26 cellular contexts compared by ENCODE assay signal in genomic region chr13:33994826-33995502, GRCh38.
"Had no signal": no experiment of that assay in that cellular context is flagged by ENCODE, and none has a peak within 500 bp of the region (broad histone marks: within the 10 kb centered on the region; RNA-seq: fewer than 3 reads in every experiment).

No MANE protein-coding gene starts in this region.

- H3K9ac ChIP-seq: neural progenitor cell had no signal

- H3K4me3 ChIP-seq: colonic mucosa, heart right ventricle, left lung, neural progenitor cell, prostate gland, right atrium auricular region, smooth muscle cell, thyroid gland had no signal

- H3K9me3 ChIP-seq: colonic mucosa, heart right ventricle, left lung, prostate gland, right atrium auricular region, thyroid gland had no signal

- H3K4me1 ChIP-seq: colonic mucosa, left lung, neural progenitor cell, prostate gland, right atrium auricular region had no signal

- H3K36me3 ChIP-seq: colonic mucosa, heart right ventricle, left lung, neural progenitor cell, prostate gland, right atrium auricular region, thyroid gland had no signal

- H3K27ac ChIP-seq: colonic mucosa, heart right ventricle, left lung, neural progenitor cell, prostate gland, right atrium auricular region, thyroid gland had no signal

- H3K4me2 ChIP-seq: neural progenitor cell, smooth muscle cell had no signal

- DNase-seq: colonic mucosa; effector CD8-positive, alpha-beta T cell; endodermal cell; foreskin melanocyte; glutamatergic neuron; heart right ventricle; hippocampal formation; left cardiac atrium; left lung; mesendoderm; midbrain; naive thymus-derived CD4-positive, alpha-beta T cell; stimulated activated CD4-positive, alpha-beta T cell treated with anti-CD3 and anti-CD28 coated beads, Interleukin-12 subunit alpha, Interleukin-12 subunit beta, amount 100 ng/mL, for 4 hours; stimulated activated CD4-positive, alpha-beta T cell treated with anti-CD3 and anti-CD28 coated beads, Interleukin-1b, Interleukin-23, amount 100 ng/mL, for 48 hours; stimulated activated CD4-positive, alpha-beta T cell treated with anti-CD3 and anti-CD28 coated beads, Interleukin-4, amount 100 ng/mL, for 1 hour; stimulated activated CD8-positive, alpha-beta memory T cell treated with anti-CD3 and anti-CD28 coated beads, Interleukin-4, amount 100 ng/mL, for 48 hours; stimulated activated naive CD4-positive, alpha-beta T cell; stimulated activated naive CD8-positive, alpha-beta T cell treated with anti-CD3 and anti-CD28 coated beads, Interleukin-15, amount 100 ng/mL, for 72 hours; thyroid gland had no signal

- H3K4me1 Mint-ChIP-seq: endodermal cell; stimulated activated naive CD8-positive, alpha-beta T cell treated with anti-CD3 and anti-CD28 coated beads, Interleukin-15, amount 100 ng/mL, for 72 hours had no signal

- H3K27me3 ChIP-seq: colonic mucosa, heart right ventricle, left lung, neural progenitor cell, right atrium auricular region, thyroid gland had no signal

- H3K36me3 Mint-ChIP-seq: naive thymus-derived CD4-positive, alpha-beta T cell; neural progenitor cell; type B pancreatic cell had no signal

- H3K9me3 Mint-ChIP-seq: endodermal cell, nephron, neural progenitor cell, type B pancreatic cell had no signal

- H3K27me3 Mint-ChIP-seq: dendritic cell treated with granulocyte-macrophage colony-stimulating factor and Interleukin-4, amounts not matched to agents 40 ng/mL and 50 ng/mL, for 4 days; stimulated activated naive CD8-positive, alpha-beta T cell treated with anti-CD3 and anti-CD28 coated beads, Interleukin-15, amount 100 ng/mL, for 72 hours; type B pancreatic cell had no signal

- H3K4me3 Mint-ChIP-seq: dendritic cell treated with granulocyte-macrophage colony-stimulating factor and Interleukin-4, amounts not matched to agents 40 ng/mL and 50 ng/mL, for 4 days; endodermal cell; naive thymus-derived CD4-positive, alpha-beta T cell; nephron; neural progenitor cell; stimulated activated naive CD8-positive, alpha-beta T cell treated with anti-CD3 and anti-CD28 coated beads, Interleukin-15, amount 100 ng/mL, for 72 hours; type B pancreatic cell had no signal

- H3K27ac Mint-ChIP-seq: dendritic cell treated with granulocyte-macrophage colony-stimulating factor and Interleukin-4, amounts not matched to agents 40 ng/mL and 50 ng/mL, for 4 days; endodermal cell; naive thymus-derived CD4-positive, alpha-beta T cell; nephron; neural progenitor cell; stimulated activated naive CD8-positive, alpha-beta T cell treated with anti-CD3 and anti-CD28 coated beads, Interleukin-15, amount 100 ng/mL, for 72 hours; type B pancreatic cell had no signal

- H2AFZ ChIP-seq: neural progenitor cell had no signal
